In genomic region chr2:238242731-238243495, GRCh38 we compare ENCODE assay signal across 9 cellular contexts. TPM values are rescaled to one million over a fixed set of nuclear protein-coding genes. Genes with fewer than 3 reads are reported as not detected.
DNase-seq lines count a peak whose midpoint lies in the region; ATAC-seq and FAIRE-seq lines count a peak whose summit lies in the region.
"Had no signal": no experiment of that assay in that cellular context is flagged by ENCODE, and none has a peak within 500 bp of the region (broad histone marks: within the 10 kb centered on the region; RNA-seq: fewer than 3 reads in every experiment).

No MANE protein-coding gene starts in this region.

- H3K4me3 ChIP-seq in small intestine (ENCODE audit: low read depth in 1 of 2, low read length in 2 of 2): no peak overlapping the region

- peak; percentile 4 to 53 for ATAC-seq in left cardiac atrium

- peaks cover 0 to 3% of the 10 kb centered on the region in 2 donors for H3K4me1 ChIP-seq in small intestine (ENCODE audit: control insufficient read depth in 2 of 2, insufficient read depth in 1 of 2, low read depth in 1 of 2, low read length in 1 of 2)

- peak; percentile 60 for DNase-seq in NCI-H1105 (lab: John Stamatoyannopoulos, UW)
- peak; percentile 57 for DNase-seq in NCI-H82 treated with DMSO at 0.1 percent for 48 hours (lab: John Stamatoyannopoulos, UW; ENCODE audit: unreplicated experiment)
- DNase-seq in left cardiac atrium: peak; percentile 42
- peak; percentile 72 for DNase-seq in small intestine
- no peak for DNase-seq in GDM1 (lab: John Stamatoyannopoulos, UW)
- no peak for DNase-seq in NK-92 (lab: John Stamatoyannopoulos, UW; ENCODE audit: unreplicated experiment)
- DNase-seq in activated gamma-delta T cell (lab: John Stamatoyannopoulos, UW): no peak
- DNase-seq in cerebellum (ENCODE audit: low spot score): no peak
- DNase-seq: HFFc6 had no signal

- 22 to 40% (median 24%) methylated on average over 7 of the region's 7 CpGs for WGBS in small intestine, 3 donors

- peaks cover 0 to 4% of the 10 kb centered on the region in 2 donors for H3K36me3 ChIP-seq in small intestine (ENCODE audit: control insufficient read depth in 2 of 2, insufficient read depth in 2 of 2, low read length in 2 of 2)

- intact Hi-C loops in left cardiac atrium (cut with DNase I): no loop called here

- FAIRE-seq in small intestine (lab: Jason Lieb, UNC): no peak

- H3K9me3 ChIP-seq in small intestine (ENCODE audit: control insufficient read depth, low read depth): no peaks in the 10 kb centered on the region

- peak overlapping the region in 1 of 2 donors; percentile 22 for H3K27ac ChIP-seq in small intestine (ENCODE audit: low read depth in 1 of 2, low read length in 1 of 2)

- no peaks in the 10 kb centered on the region for H3K27me3 ChIP-seq in small intestine (ENCODE audit: control insufficient read depth in 2 of 2, insufficient read depth in 2 of 2, low read length in 2 of 2)

RNA-seq across cellular contexts. Expression of gene HES6, which starts 3.1 kb away (rescaled TPM):
- total RNA-seq in left cardiac atrium: 1 to 10 TPM; 3.8 to 4.3 TPM
- polyA plus RNA-seq in small intestine: 10 to 100 TPM; 25.4 to 94.3 (median 33.5) TPM
- 45.3 TPM for total RNA-seq in cerebellum

RNA-seq across cellular contexts. Expression of gene ILKAP, which starts 39.4 kb away (rescaled TPM):
- total RNA-seq in left cardiac atrium (10 to 100 TPM; 23.4 to 27.9 TPM), cerebellum (48.8 TPM)
- polyA plus RNA-seq in small intestine: 10 to 100 TPM; 37.6 to 66.0 (median 54.0) TPM

RNA-seq across cellular contexts. Expression of gene PER2, which starts 45.5 kb away (rescaled TPM):
- 1 to 10 TPM; 6.4 to 8.1 TPM for total RNA-seq in left cardiac atrium
- 1 to 10 TPM; 2.2 to 5.6 (median 2.7) TPM for polyA plus RNA-seq in small intestine
- 7.5 TPM for total RNA-seq in cerebellum

Comparison
In these comparisons a context has a peak if more than half of its experiments do, and no peak if none do; other contexts are left out.
1. DNase-seq: peak in NCI-H1105 (single experiment), NCI-H82 treated with DMSO at 0.1 percent for 48 hours (single experiment), left cardiac atrium (single experiment) and small intestine (single experiment); none in GDM1 (single experiment), NK-92 (single experiment), activated gamma-delta T cell (single experiment) and cerebellum (single experiment).